ENCODE assay signal across 8 cellular contexts in genomic region chr11:70423523-70424505, GRCh38. TPM values are rescaled to one million over a fixed set of nuclear protein-coding genes. Genes with fewer than 3 reads are reported as not detected.
DNase-seq lines count a peak whose midpoint lies in the region; ATAC-seq and TF ChIP-seq lines count a peak whose summit lies in the region.

No MANE protein-coding gene starts in this region.

- TF ChIP-seq CTCF in AG09309 (IDR thresholded peaks at IDR 0.05; ENCODE audit: control insufficient read depth, insufficient read depth, low read depth, low read length, missing control alignments) (no peak), GM20000 (IDR thresholded peaks at IDR 0.05; ENCODE audit: extremely low read depth, missing control alignments) (no peak), foreskin fibroblast (IDR thresholded peaks at IDR 0.05; ENCODE audit: low read depth, low read length) (no peak)

- H3K4me3 ChIP-seq in AG09309 (ENCODE audit: control insufficient read depth, low read depth, low read length), result no peak overlapping the region
- H3K4me3 ChIP-seq in foreskin fibroblast (ENCODE audit: low read depth in 1 of 2, low read length in 2 of 2), result no peak overlapping the region

- no peak overlapping the region for H3K4me3 Mint-ChIP-seq in T-helper 17 cell
- peak overlapping the region in 1 of 2 donors; percentile 17 for H3K4me3 Mint-ChIP-seq in stimulated activated naive B cell treated with anti-CD40 and anti-IgM and Interleukin-4, amounts not matched to agents 10 μg/mL and 1 μg/mL and 100 μg/mL, for 72 hours

- H3K9me3 Mint-ChIP-seq in stimulated activated naive B cell treated with anti-CD40 and anti-IgM and Interleukin-4, amounts not matched to agents 10 μg/mL and 1 μg/mL and 100 μg/mL, for 72 hours, result no peaks in the 10 kb centered on the region

- POLR2A ChIA-PET in HEK293T (lab: Yijun Ruan, JAX), result no interaction called here

- CTCF ChIA-PET in HEK293T (lab: Yijun Ruan, JAX), result no interaction called here

- DNase-seq in AG09309 (ENCODE audit: low read depth) (peak; percentile 37), GM20000 (ENCODE audit: low spot score) (peak; percentile 68), T-helper 17 cell (no peak), foreskin fibroblast (peak; percentile 88 to 92), COLO668 (lab: John Stamatoyannopoulos, UW; ENCODE audit: unreplicated experiment) (no peak), HEK293T (ENCODE audit: extremely low spot score) (no peak), NCI-H2171 treated with DMSO at 0.1 percent for 48 hours (lab: John Stamatoyannopoulos, UW) (no peak)
- peak; percentile 20 for DNase-seq in stimulated activated naive B cell treated with anti-CD40 and anti-IgM and Interleukin-4, amounts not matched to agents 10 μg/mL and 1 μg/mL and 100 μg/mL, for 72 hours

- no peaks in the 10 kb centered on the region for H3K9me3 ChIP-seq in T-helper 17 cell (ENCODE audit: control insufficient read depth, low read length, poor library complexity, severe bottlenecking)

- ATAC-seq in T-helper 17 cell, result peak; percentile 23
- ATAC-seq in stimulated activated naive B cell treated with anti-CD40 and anti-IgM and Interleukin-4, amounts not matched to agents 10 μg/mL and 1 μg/mL and 100 μg/mL, for 72 hours (replicated peaks), result peak; percentile 76 to 78

- peaks cover 3% of the 10 kb centered on the region for H3K4me1 Mint-ChIP-seq in T-helper 17 cell
- peaks cover 7 to 15% of the 10 kb centered on the region in 2 donors for H3K4me1 Mint-ChIP-seq in stimulated activated naive B cell treated with anti-CD40 and anti-IgM and Interleukin-4, amounts not matched to agents 10 μg/mL and 1 μg/mL and 100 μg/mL, for 72 hours

- H3K27ac Mint-ChIP-seq in T-helper 17 cell, result no peak overlapping the region
- no peak overlapping the region for H3K27ac Mint-ChIP-seq in stimulated activated naive B cell treated with anti-CD40 and anti-IgM and Interleukin-4, amounts not matched to agents 10 μg/mL and 1 μg/mL and 100 μg/mL, for 72 hours

- no peaks in the 10 kb centered on the region for H3K36me3 Mint-ChIP-seq in T-helper 17 cell (ENCODE audit: low read depth)
- H3K36me3 Mint-ChIP-seq in stimulated activated naive B cell treated with anti-CD40 and anti-IgM and Interleukin-4, amounts not matched to agents 10 μg/mL and 1 μg/mL and 100 μg/mL, for 72 hours, result peaks cover 2 to 3% of the 10 kb centered on the region in 2 donors

- peaks cover 32% of the 10 kb centered on the region for H3K27me3 Mint-ChIP-seq in T-helper 17 cell
- peaks cover 61 to 67% of the 10 kb centered on the region in 2 donors for H3K27me3 Mint-ChIP-seq in stimulated activated naive B cell treated with anti-CD40 and anti-IgM and Interleukin-4, amounts not matched to agents 10 μg/mL and 1 μg/mL and 100 μg/mL, for 72 hours

TF ChIP-seq in HEK293T, 16 proteins besides CTCF, POLR2A, EP300 and RAD21:
- TF ChIP-seq FOXK2 (IDR thresholded peaks at IDR 0.05) (no peak), HDGF (IDR thresholded peaks at IDR 0.05; ENCODE audit: borderline replicate concordance) (no peak), ARNT (IDR thresholded peaks at IDR 0.05) (no peak), L3MBTL2 (conservative IDR thresholded peaks at IDR 0.05) (no peak), BHLHE40 (IDR thresholded peaks at IDR 0.05; ENCODE audit: borderline replicate concordance) (no peak), LEF1 (IDR thresholded peaks at IDR 0.05; ENCODE audit: borderline replicate concordance) (no peak), FOXA1 (IDR thresholded peaks at IDR 0.05) (no peak)

RNA-seq across cellular contexts. Expression of gene CTTN, which starts 25.5 kb away (rescaled TPM):
- total RNA-seq in T-helper 17 cell, result 10 to 100 TPM in 1 of 2 donors, 1 to 10 TPM in 1; 3.1 to 52.3 TPM

Comparison
In these comparisons a context has a peak if more than half of its experiments do, and no peak if none do; other contexts are left out.
1. DNase-seq: peak in AG09309 (single experiment), GM20000 (single experiment), foreskin fibroblast (2 of 2) and stimulated activated naive B cell treated with anti-CD40 and anti-IgM and Interleukin-4, amounts not matched to agents 10 μg/mL and 1 μg/mL and 100 μg/mL, for 72 hours (single experiment); none in T-helper 17 cell (0 of 3), COLO668 (single experiment), HEK293T (single experiment) and NCI-H2171 treated with DMSO at 0.1 percent for 48 hours (single experiment).